18 cellular contexts compared by ENCODE assay signal in genomic region chr5:14425581-14425980, GRCh38.
A peak's percentile ranks its signal among the peaks of the same experiment; 100 is the strongest.
DNase-seq lines count a peak whose midpoint lies in the region; ATAC-seq, FAIRE-seq and TF ChIP-seq lines count a peak whose summit lies in the region.
"Had no signal": no experiment of that assay in that cellular context is flagged by ENCODE, and none has a peak within 500 bp of the region (broad histone marks: within the 10 kb centered on the region; RNA-seq: fewer than 3 reads in every experiment).

No MANE protein-coding gene starts in this region.

- no peak for TF ChIP-seq CTCF in activated CD8-positive, alpha-beta T cell treated with anti-CD3 and anti-CD28 coated beads for 36 hours (IDR thresholded peaks at IDR 0.05)
- TF ChIP-seq CTCF in astrocyte (IDR thresholded peaks at IDR 0.05; ENCODE audit: insufficient read depth, low read depth, low read length), result no peak
- no peak for TF ChIP-seq CTCF in neural progenitor cell (IDR thresholded peaks at IDR 0.05)

- H3K79me2 ChIP-seq in astrocyte (ENCODE audit: insufficient read depth, low read length) (peaks cover 94% of the 10 kb centered on the region), neural progenitor cell (ENCODE audit: low read depth) (peaks cover 10% of the 10 kb centered on the region)

- peaks cover 26% of the 10 kb centered on the region for H3K4me1 Mint-ChIP-seq in activated CD8-positive, alpha-beta T cell treated with anti-CD3 and anti-CD28 coated beads for 36 hours (ENCODE audit: low read depth)
- peaks cover 36% of the 10 kb centered on the region for H3K4me1 Mint-ChIP-seq in activated CD8-positive, alpha-beta T cell treated with anti-CD3 and anti-CD28 coated beads, Interleukin-2, amount 10 ng/mL, durations not matched to agents 7 days and 5 days (ENCODE audit: low read depth)
- H3K4me1 Mint-ChIP-seq in astrocyte (ENCODE audit: low read depth, unreplicated experiment), result peaks cover 52% of the 10 kb centered on the region
- peaks cover 61% of the 10 kb centered on the region for H3K4me1 Mint-ChIP-seq in neural progenitor cell

- H4K20me1 ChIP-seq in astrocyte (ENCODE audit: insufficient read depth, low read length) (peaks cover 79% of the 10 kb centered on the region), neural progenitor cell (ENCODE audit: low read depth) (peaks cover 43% of the 10 kb centered on the region)

- H2AFZ ChIP-seq in astrocyte (ENCODE audit: low read depth, low read length), result no peak overlapping the region
- no peak overlapping the region for H2AFZ ChIP-seq in neural progenitor cell (replicated peaks)

- no peaks in the 10 kb centered on the region for H3K9me3 Mint-ChIP-seq in activated CD8-positive, alpha-beta T cell treated with anti-CD3 and anti-CD28 coated beads for 36 hours
- H3K9me3 Mint-ChIP-seq in activated CD8-positive, alpha-beta T cell treated with anti-CD3 and anti-CD28 coated beads, Interleukin-2, amount 10 ng/mL, durations not matched to agents 7 days and 5 days (ENCODE audit: insufficient read depth), result no peaks in the 10 kb centered on the region
- H3K9me3 Mint-ChIP-seq in astrocyte (ENCODE audit: unreplicated experiment) (no peaks in the 10 kb centered on the region), neural progenitor cell (no peaks in the 10 kb centered on the region)
- H3K9me3 Mint-ChIP-seq: CD4-positive, CD25-positive, alpha-beta regulatory T cell had no signal

- H3K9me3 ChIP-seq in astrocyte (ENCODE audit: insufficient read depth, low read depth, low read length), result no peaks in the 10 kb centered on the region
- no peaks in the 10 kb centered on the region for H3K9me3 ChIP-seq in neural progenitor cell (ENCODE audit: low read depth)
- H3K9me3 ChIP-seq: BLaER1 treated with 17β-estradiol and CSF1 and Interleukin-3, amounts not matched to agents 10 nM and 100 nM had no signal

- POLR2A ChIA-PET in activated CD8-positive, alpha-beta T cell treated with anti-CD3 and anti-CD28 coated beads for 36 hours (lab: Charles Lee), result no interaction called here
- POLR2A ChIA-PET in activated CD8-positive, alpha-beta T cell treated with anti-CD3 and anti-CD28 coated beads, Interleukin-2, amount 10 ng/mL, durations not matched to agents 7 days and 5 days (lab: Charles Lee), result no interaction called here

- no peak for FAIRE-seq in astrocyte (lab: Jason Lieb, UNC)
- FAIRE-seq: GM12878, GM18507, H54 had no signal

- H3K4me3 ChIP-seq in astrocyte (ENCODE audit: insufficient read depth, low read depth, low read length), result no peak overlapping the region
- peak overlapping the region; percentile 16 for H3K4me3 ChIP-seq in neural progenitor cell
- H3K4me3 ChIP-seq: BLaER1 treated with 17β-estradiol and CSF1 and Interleukin-3, amounts not matched to agents 10 nM and 100 nM; GM12878 had no signal

- H3K4me1 ChIP-seq in astrocyte (ENCODE audit: insufficient read depth, low read length) (peaks cover 35% of the 10 kb centered on the region), neural progenitor cell (peaks cover 61% of the 10 kb centered on the region)

- peak overlapping the region; percentile 93 for H3K27ac Mint-ChIP-seq in activated CD8-positive, alpha-beta T cell treated with anti-CD3 and anti-CD28 coated beads for 36 hours
- H3K27ac Mint-ChIP-seq in activated CD8-positive, alpha-beta T cell treated with anti-CD3 and anti-CD28 coated beads, Interleukin-2, amount 10 ng/mL, durations not matched to agents 7 days and 5 days, result no peak overlapping the region
- H3K27ac Mint-ChIP-seq in astrocyte (ENCODE audit: unreplicated experiment) (peak overlapping the region; percentile 6), neural progenitor cell (no peak overlapping the region)

- no peak for DNase-seq in activated CD8-positive, alpha-beta T cell treated with anti-CD3 and anti-CD28 coated beads for 36 hours
- no peak for DNase-seq in activated CD8-positive, alpha-beta T cell treated with anti-CD3 and anti-CD28 coated beads, Interleukin-2, amount 10 ng/mL, durations not matched to agents 7 days and 5 days
- peak; percentile 92 for DNase-seq in NCI-H82 (lab: John Stamatoyannopoulos, UW)
- no peak for DNase-seq in astrocyte (ENCODE audit: low read depth)
- DNase-seq in neural progenitor cell (ENCODE audit: low spot score), result peak; percentile 82
- DNase-seq in activated T-cell treated with anti-CD3 and anti-CD28 coated beads for 4 hours, result no peak
- no peak for DNase-seq in NCI-H2107 treated with DMSO at 0.1 percent for 48 hours (lab: John Stamatoyannopoulos, UW; ENCODE audit: unreplicated experiment)
- DNase-seq in left cardiac atrium, result no peak
- DNase-seq: ACHN; Calu3; CD4-positive, CD25-positive, alpha-beta regulatory T cell; DMS 273 treated with DMSO at 0.1 percent for 48 hours had no signal

- H3K27me3 ChIP-seq in astrocyte (ENCODE audit: insufficient read depth, low read length), result no peaks in the 10 kb centered on the region
- H3K27me3 ChIP-seq in neural progenitor cell, result no peaks in the 10 kb centered on the region
- H3K27me3 ChIP-seq: BLaER1 treated with 17β-estradiol and CSF1 and Interleukin-3, amounts not matched to agents 10 nM and 100 nM had no signal

- no peak overlapping the region for H3K4me3 Mint-ChIP-seq in activated CD8-positive, alpha-beta T cell treated with anti-CD3 and anti-CD28 coated beads for 36 hours
- no peak overlapping the region for H3K4me3 Mint-ChIP-seq in activated CD8-positive, alpha-beta T cell treated with anti-CD3 and anti-CD28 coated beads, Interleukin-2, amount 10 ng/mL, durations not matched to agents 7 days and 5 days
- H3K4me3 Mint-ChIP-seq in astrocyte (ENCODE audit: unreplicated experiment) (no peak overlapping the region), neural progenitor cell (no peak overlapping the region)

- intact Hi-C loops in activated CD8-positive, alpha-beta T cell treated with anti-CD3 and anti-CD28 coated beads for 36 hours (cut with micrococcal nuclease), result no loop called here
- intact Hi-C loops in left cardiac atrium (cut with DNase I), result no loop called here

- peaks cover 17% of the 10 kb centered on the region for H3F3A ChIP-seq in neural progenitor cell (ENCODE audit: low read depth)

- H3K4me2 ChIP-seq in astrocyte (ENCODE audit: low read length) (no peak overlapping the region), neural progenitor cell (peak overlapping the region; percentile 58)
- H3K4me2 ChIP-seq: BLaER1 treated with 17β-estradiol and CSF1 and Interleukin-3, amounts not matched to agents 10 nM and 100 nM had no signal

- H3K36me3 Mint-ChIP-seq in activated CD8-positive, alpha-beta T cell treated with anti-CD3 and anti-CD28 coated beads for 36 hours (ENCODE audit: low read depth), result peaks cover 3% of the 10 kb centered on the region
- H3K36me3 Mint-ChIP-seq in activated CD8-positive, alpha-beta T cell treated with anti-CD3 and anti-CD28 coated beads, Interleukin-2, amount 10 ng/mL, durations not matched to agents 7 days and 5 days (ENCODE audit: low read depth), result peaks cover 4% of the 10 kb centered on the region
- H3K36me3 Mint-ChIP-seq in astrocyte (ENCODE audit: low read depth, unreplicated experiment) (peaks cover 39% of the 10 kb centered on the region), neural progenitor cell (peaks cover 40% of the 10 kb centered on the region)

- no peak for ATAC-seq in activated CD8-positive, alpha-beta T cell treated with anti-CD3 and anti-CD28 coated beads for 36 hours
- ATAC-seq in activated CD8-positive, alpha-beta T cell treated with anti-CD3 and anti-CD28 coated beads, Interleukin-2, amount 10 ng/mL, durations not matched to agents 7 days and 5 days, result no peak
- ATAC-seq in left cardiac atrium, result no peak
- ATAC-seq: GM12878, HCT116 had no signal

- H3K36me3 ChIP-seq in astrocyte (ENCODE audit: insufficient read depth, low read length), result peaks cover 65% of the 10 kb centered on the region
- no peaks in the 10 kb centered on the region for H3K36me3 ChIP-seq in neural progenitor cell

- H3K27ac ChIP-seq in astrocyte (ENCODE audit: low read depth, low read length) (no peak overlapping the region), neural progenitor cell (no peak overlapping the region)
- H3K27ac ChIP-seq: BLaER1 treated with 17β-estradiol and CSF1 and Interleukin-3, amounts not matched to agents 10 nM and 100 nM; HL-60 had no signal

- H3K27me3 Mint-ChIP-seq in activated CD8-positive, alpha-beta T cell treated with anti-CD3 and anti-CD28 coated beads for 36 hours, result no peaks in the 10 kb centered on the region
- H3K27me3 Mint-ChIP-seq in activated CD8-positive, alpha-beta T cell treated with anti-CD3 and anti-CD28 coated beads, Interleukin-2, amount 10 ng/mL, durations not matched to agents 7 days and 5 days (ENCODE audit: low read depth), result no peaks in the 10 kb centered on the region
- H3K27me3 Mint-ChIP-seq in astrocyte (ENCODE audit: low read depth, unreplicated experiment), result no peaks in the 10 kb centered on the region
- H3K27me3 Mint-ChIP-seq in neural progenitor cell (ENCODE audit: insufficient read depth, low read depth), result peaks cover 4% of the 10 kb centered on the region
- H3K27me3 Mint-ChIP-seq: CD4-positive, CD25-positive, alpha-beta regulatory T cell had no signal

- CTCF ChIA-PET in activated CD8-positive, alpha-beta T cell treated with anti-CD3 and anti-CD28 coated beads for 36 hours (lab: Charles Lee), result interaction anchor here (0.9 kb wide), 1 partner anchor 223 kb away, joined by 3 read pairs; no protein-coding TSS in a partner anchor
- CTCF ChIA-PET in activated CD8-positive, alpha-beta T cell treated with anti-CD3 and anti-CD28 coated beads, Interleukin-2, amount 10 ng/mL, durations not matched to agents 7 days and 5 days (lab: Charles Lee), result no interaction called here

- H3K9ac ChIP-seq in astrocyte (ENCODE audit: low read length) (no peak overlapping the region), neural progenitor cell (no peak overlapping the region)
- H3K9ac ChIP-seq: BLaER1 treated with 17β-estradiol and CSF1 and Interleukin-3, amounts not matched to agents 10 nM and 100 nM had no signal

Comparison
In these comparisons a context has a peak if more than half of its experiments do, and no peak if none do; other contexts are left out.
1. H3K27ac Mint-ChIP-seq: peak in activated CD8-positive, alpha-beta T cell treated with anti-CD3 and anti-CD28 coated beads for 36 hours (single experiment) and astrocyte (single experiment); none in activated CD8-positive, alpha-beta T cell treated with anti-CD3 and anti-CD28 coated beads, Interleukin-2, amount 10 ng/mL, durations not matched to agents 7 days and 5 days (single experiment) and neural progenitor cell (single experiment).
2. DNase-seq: peak in NCI-H82 (single experiment) and neural progenitor cell (single experiment); none in activated CD8-positive, alpha-beta T cell treated with anti-CD3 and anti-CD28 coated beads for 36 hours (single experiment), activated CD8-positive, alpha-beta T cell treated with anti-CD3 and anti-CD28 coated beads, Interleukin-2, amount 10 ng/mL, durations not matched to agents 7 days and 5 days (single experiment), astrocyte (single experiment), activated T-cell treated with anti-CD3 and anti-CD28 coated beads for 4 hours (single experiment), NCI-H2107 treated with DMSO at 0.1 percent for 48 hours (single experiment) and left cardiac atrium (single experiment).